ENCODE assay signal across 2 cellular contexts in the genomic region with DNA sequence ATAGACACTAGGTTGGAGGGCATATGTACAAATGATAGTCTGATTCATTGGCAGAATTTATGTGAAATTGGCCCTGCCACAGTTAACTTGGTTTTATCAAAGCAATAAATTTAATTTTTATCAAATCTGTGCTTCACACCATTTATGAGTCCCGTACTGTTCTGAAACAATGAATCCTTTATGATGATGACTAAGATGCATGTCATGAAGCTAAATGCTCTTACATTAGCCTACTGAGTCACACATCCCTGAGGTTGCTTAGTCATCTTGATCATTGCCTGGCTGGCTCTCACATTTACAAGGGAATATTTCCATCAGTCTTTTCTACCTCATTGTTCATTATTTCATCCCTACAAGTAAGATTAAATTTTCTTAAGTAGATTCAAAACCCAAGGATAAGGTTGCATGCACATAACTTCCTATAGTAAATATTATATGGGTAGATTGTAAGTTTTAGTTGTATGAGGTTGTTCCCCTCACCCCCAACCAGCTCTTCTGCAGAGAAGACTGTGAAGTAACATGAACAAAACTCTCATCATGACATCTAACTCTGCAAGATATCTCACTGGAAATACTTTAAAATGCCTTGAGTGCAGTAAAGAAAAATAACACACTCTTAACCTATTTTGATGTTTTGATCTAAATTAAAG.
A peak's percentile ranks its signal among the peaks of the same experiment; 100 is the strongest.
TF ChIP-seq lines count a peak whose summit lies in the region.

No MANE protein-coding gene starts in this region.

TF ChIP-seq in IMR-90, 13 proteins besides CTCF, POLR2A, EP300 and RAD21:
- TF ChIP-seq MAFK (IDR thresholded peaks at IDR 0.05; ENCODE audit: low read depth, low read length), result peak; percentile 53; the same call in 1 of the 2 replicates
- TF ChIP-seq NFE2L2 (IDR thresholded peaks at IDR 0.05; ENCODE audit: low read depth, low read length), result peak; percentile 84
- no peak for TF ChIP-seq CHD1 (IDR thresholded peaks at IDR 0.05; ENCODE audit: low read depth, low read length)
- TF ChIP-seq BHLHE40 (IDR thresholded peaks at IDR 0.05; ENCODE audit: low read depth, low read length), result peak; percentile 58; the same call in 1 of the 2 replicates
- no peak for TF ChIP-seq MXI1 (IDR thresholded peaks at IDR 0.05; ENCODE audit: borderline replicate concordance, low read depth, low read length)
- TF ChIP-seq FOS (IDR thresholded peaks at IDR 0.05; ENCODE audit: low read depth, low read length), result peak; percentile 99
- TF ChIP-seq CEBPB (IDR thresholded peaks at IDR 0.05; ENCODE audit: low read depth, low read length), result peak; percentile 73
- no peak for TF ChIP-seq RCOR1 (IDR thresholded peaks at IDR 0.05; ENCODE audit: insufficient replicate concordance, low read length)

TF ChIP-seq in K562, 482 proteins besides CTCF, POLR2A, EP300 and RAD21:
- peak; percentile 70 for TF ChIP-seq ARID1B (IDR thresholded peaks at IDR 0.05)
- TF ChIP-seq KDM5B (IDR thresholded peaks at IDR 0.05; ENCODE audit: insufficient replicate concordance, low read depth, low read length), result no peak
- peak; percentile 83 for TF ChIP-seq SMARCA4 (IDR thresholded peaks at IDR 0.05)
- peak; percentile 71 for TF ChIP-seq SMARCE1 (IDR thresholded peaks at IDR 0.05)
- TF ChIP-seq DPF2 (IDR thresholded peaks at IDR 0.05), result peak; percentile 58
- peak; percentile 88 for TF ChIP-seq JUND (IDR thresholded peaks at IDR 0.05; ENCODE audit: borderline replicate concordance, low read depth, low read length)
- TF ChIP-seq JUND (tag; IDR thresholded peaks at IDR 0.05; ENCODE audit: borderline replicate concordance, low read depth, low read length), result peak; percentile 85; the same call in 2 of the 3 replicates
- peak; percentile 67 for TF ChIP-seq MAFG (tag; conservative IDR thresholded peaks at IDR 0.05)
- TF ChIP-seq FOXM1 (IDR thresholded peaks at IDR 0.05; ENCODE audit: low read depth), result no peak
- TF ChIP-seq FOXM1 (CRISPR knock-in tag; IDR thresholded peaks at IDR 0.05; ENCODE audit: low read depth), result no peak
- no peak for TF ChIP-seq MTA2 (IDR thresholded peaks at IDR 0.05; ENCODE audit: low read depth)
- peak; percentile 36; the same call in 1 of the 2 replicates for TF ChIP-seq MAFF (IDR thresholded peaks at IDR 0.05; ENCODE audit: low read length)
- no peak for TF ChIP-seq NCOA1 (IDR thresholded peaks at IDR 0.05; ENCODE audit: low read depth)
- TF ChIP-seq C11orf30 (IDR thresholded peaks at IDR 0.05; ENCODE audit: low read depth), result peak; percentile 77
- TF ChIP-seq MAFK (IDR thresholded peaks at IDR 0.05; ENCODE audit: low read length), result peak; percentile 48; the same call in 1 of the 2 replicates
- no peak for TF ChIP-seq POLR2AphosphoS5 (IDR thresholded peaks at IDR 0.05; ENCODE audit: control insufficient read depth, insufficient read depth, low read depth, low read length)
- TF ChIP-seq ZNF75A (CRISPR knock-in tag; IDR thresholded peaks at IDR 0.05), result no peak
- no peak for TF ChIP-seq SRSF9 (IDR thresholded peaks at IDR 0.05; ENCODE audit: borderline replicate concordance, low read depth, low read length)
- TF ChIP-seq NFE2 (IDR thresholded peaks at IDR 0.05; ENCODE audit: low read depth), result peak; percentile 80
- TF ChIP-seq, protein P1, sequence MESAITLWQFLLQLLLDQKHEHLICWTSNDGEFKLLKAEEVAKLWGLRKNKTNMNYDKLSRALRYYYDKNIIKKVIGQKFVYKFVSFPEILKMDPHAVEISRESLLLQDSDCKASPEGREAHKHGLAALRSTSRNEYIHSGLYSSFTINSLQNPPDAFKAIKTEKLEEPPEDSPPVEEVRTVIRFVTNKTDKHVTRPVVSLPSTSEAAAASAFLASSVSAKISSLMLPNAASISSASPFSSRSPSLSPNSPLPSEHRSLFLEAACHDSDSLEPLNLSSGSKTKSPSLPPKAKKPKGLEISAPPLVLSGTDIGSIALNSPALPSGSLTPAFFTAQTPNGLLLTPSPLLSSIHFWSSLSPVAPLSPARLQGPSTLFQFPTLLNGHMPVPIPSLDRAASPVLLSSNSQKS (CRISPR knock-in tag; IDR thresholded peaks at IDR 0.05), result no peak
- 0 out of 2 replicates have a peak, but pooled peaks have one; percentile 43 for TF ChIP-seq ZNF175 (CRISPR knock-in tag; IDR thresholded peaks at IDR 0.05; ENCODE audit: low read depth)
- TF ChIP-seq ZNF316 (IDR thresholded peaks at IDR 0.05), result peak; percentile 73
- peak; percentile 72; the same call in 1 of the 2 replicates for TF ChIP-seq EHMT2 (IDR thresholded peaks at IDR 0.05)
- TF ChIP-seq KDM1A (IDR thresholded peaks at IDR 0.05), result peak; percentile 27 to 29; a peak in 2 of 4 replicates
- TF ChIP-seq, protein P2, sequence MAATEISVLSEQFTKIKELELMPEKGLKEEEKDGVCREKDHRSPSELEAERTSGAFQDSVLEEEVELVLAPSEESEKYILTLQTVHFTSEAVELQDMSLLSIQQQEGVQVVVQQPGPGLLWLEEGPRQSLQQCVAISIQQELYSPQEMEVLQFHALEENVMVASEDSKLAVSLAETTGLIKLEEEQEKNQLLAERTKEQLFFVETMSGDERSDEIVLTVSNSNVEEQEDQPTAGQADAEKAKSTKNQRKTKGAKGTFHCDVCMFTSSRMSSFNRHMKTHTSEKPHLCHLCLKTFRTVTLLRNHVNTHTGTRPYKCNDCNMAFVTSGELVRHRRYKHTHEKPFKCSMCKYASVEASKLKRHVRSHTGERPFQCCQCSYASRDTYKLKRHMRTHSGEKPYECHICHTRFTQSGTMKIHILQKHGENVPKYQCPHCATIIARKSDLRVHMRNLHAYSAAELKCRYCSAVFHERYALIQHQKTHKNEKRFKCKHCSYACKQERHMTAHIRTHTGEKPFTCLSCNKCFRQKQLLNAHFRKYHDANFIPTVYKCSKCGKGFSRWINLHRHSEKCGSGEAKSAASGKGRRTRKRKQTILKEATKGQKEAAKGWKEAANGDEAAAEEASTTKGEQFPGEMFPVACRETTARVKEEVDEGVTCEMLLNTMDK (IDR thresholded peaks at IDR 0.05; ENCODE audit: borderline replicate concordance, insufficient read depth, low read depth, low read length, poor library complexity, severe bottlenecking), result no peak
- peak; percentile 94 for TF ChIP-seq JUN (IDR thresholded peaks at IDR 0.05; ENCODE audit: borderline replicate concordance, low read depth, low read length)
- no peak for TF ChIP-seq JUN (CRISPR knock-in tag; IDR thresholded peaks at IDR 0.05; ENCODE audit: borderline replicate concordance)
- TF ChIP-seq SMARCC2 (IDR thresholded peaks at IDR 0.05; ENCODE audit: low read depth), result 0 out of 2 replicates have a peak, but pooled peaks have one; percentile 38
- TF ChIP-seq, protein P3, sequence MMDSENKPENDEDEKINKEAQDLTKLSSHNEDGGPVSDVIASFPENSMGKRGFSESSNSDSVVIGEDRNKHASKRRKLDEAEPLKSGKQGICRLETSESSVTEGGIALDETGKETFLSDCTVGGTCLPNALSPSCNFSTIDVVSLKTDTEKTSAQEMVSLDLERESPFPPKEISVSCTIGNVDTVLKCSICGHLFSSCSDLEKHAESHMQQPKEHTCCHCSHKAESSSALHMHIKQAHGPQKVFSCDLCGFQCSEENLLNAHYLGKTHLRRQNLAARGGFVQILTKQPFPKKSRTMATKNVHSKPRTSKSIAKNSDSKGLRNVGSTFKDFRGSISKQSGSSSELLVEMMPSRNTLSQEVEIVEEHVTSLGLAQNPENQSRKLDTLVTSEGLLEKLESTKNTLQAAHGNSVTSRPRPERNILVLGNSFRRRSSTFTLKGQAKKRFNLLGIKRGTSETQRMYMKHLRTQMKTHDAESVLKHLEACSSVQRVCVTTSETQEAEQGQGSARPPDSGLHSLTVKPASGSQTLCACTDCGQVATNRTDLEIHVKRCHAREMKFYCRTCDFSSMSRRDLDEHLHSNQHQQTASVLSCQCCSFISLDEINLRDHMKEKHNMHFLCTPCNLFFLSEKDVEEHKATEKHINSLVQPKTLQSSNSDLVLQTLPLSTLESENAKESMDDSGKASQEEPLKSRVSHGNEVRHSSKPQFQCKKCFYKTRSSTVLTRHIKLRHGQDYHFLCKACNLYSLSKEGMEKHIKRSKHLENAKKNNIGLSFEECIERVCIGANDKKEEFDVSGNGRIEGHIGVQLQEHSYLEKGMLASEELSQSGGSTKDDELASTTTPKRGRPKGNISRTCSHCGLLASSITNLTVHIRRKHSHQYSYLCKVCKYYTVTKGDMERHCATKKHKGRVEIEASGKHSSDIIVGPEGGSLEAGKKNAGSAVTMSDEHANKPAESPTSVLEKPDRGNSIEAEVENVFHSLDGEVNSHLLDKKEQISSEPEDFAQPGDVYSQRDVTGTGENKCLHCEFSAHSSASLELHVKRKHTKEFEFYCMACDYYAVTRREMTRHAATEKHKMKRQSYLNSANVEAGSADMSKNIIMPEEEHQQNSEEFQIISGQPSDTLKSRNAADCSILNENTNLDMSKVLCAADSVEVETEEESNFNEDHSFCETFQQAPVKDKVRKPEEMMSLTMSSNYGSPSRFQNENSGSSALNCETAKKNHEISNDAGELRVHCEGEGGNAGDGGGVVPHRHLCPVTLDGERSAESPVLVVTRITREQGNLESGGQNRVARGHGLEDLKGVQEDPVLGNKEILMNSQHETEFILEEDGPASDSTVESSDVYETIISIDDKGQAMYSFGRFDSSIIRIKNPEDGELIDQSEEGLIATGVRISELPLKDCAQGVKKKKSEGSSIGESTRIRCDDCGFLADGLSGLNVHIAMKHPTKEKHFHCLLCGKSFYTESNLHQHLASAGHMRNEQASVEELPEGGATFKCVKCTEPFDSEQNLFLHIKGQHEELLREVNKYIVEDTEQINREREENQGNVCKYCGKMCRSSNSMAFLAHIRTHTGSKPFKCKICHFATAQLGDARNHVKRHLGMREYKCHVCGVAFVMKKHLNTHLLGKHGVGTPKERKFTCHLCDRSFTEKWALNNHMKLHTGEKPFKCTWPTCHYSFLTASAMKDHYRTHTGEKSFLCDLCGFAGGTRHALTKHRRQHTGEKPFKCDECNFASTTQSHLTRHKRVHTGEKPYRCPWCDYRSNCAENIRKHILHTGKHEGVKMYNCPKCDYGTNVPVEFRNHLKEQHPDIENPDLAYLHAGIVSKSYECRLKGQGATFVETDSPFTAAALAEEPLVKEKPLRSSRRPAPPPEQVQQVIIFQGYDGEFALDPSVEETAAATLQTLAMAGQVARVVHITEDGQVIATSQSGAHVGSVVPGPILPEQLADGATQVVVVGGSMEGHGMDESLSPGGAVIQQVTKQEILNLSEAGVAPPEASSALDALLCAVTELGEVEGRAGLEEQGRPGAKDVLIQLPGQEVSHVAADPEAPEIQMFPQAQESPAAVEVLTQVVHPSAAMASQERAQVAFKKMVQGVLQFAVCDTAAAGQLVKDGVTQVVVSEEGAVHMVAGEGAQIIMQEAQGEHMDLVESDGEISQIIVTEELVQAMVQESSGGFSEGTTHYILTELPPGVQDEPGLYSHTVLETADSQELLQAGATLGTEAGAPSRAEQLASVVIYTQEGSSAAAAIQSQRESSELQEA (IDR thresholded peaks at IDR 0.05; ENCODE audit: low read depth), result no peak
- TF ChIP-seq TCFL5 (CRISPR knock-in tag; conservative IDR thresholded peaks at IDR 0.05), result no peak
- TF ChIP-seq TRIM24 (IDR thresholded peaks at IDR 0.05), result peak; percentile 62 to 75; a peak in 2 of 4 replicates
- TF ChIP-seq, protein P4, sequence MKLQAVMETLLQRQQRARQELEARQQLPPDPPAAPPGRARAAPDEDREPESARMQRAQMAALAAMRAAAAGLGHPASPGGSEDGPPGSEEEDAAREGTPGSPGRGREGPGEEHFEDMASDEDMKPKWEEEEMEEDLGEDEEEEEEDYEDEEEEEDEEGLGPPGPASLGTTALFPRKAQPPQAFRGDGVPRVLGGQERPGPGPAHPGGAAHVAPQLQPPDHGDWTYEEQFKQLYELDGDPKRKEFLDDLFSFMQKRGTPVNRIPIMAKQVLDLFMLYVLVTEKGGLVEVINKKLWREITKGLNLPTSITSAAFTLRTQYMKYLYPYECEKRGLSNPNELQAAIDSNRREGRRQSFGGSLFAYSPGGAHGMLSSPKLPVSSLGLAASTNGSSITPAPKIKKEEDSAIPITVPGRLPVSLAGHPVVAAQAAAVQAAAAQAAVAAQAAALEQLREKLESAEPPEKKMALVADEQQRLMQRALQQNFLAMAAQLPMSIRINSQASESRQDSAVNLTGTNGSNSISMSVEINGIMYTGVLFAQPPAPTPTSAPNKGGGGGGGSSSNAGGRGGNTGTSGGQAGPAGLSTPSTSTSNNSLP (IDR thresholded peaks at IDR 0.05; ENCODE audit: borderline replicate concordance, low read depth, low read length), result 0 out of 2 replicates have a peak, but pooled peaks have one; percentile 10
- TF ChIP-seq HEY1 (CRISPR knock-in tag; IDR thresholded peaks at IDR 0.05; ENCODE audit: borderline replicate concordance), result no peak
- TF ChIP-seq, protein P5, sequence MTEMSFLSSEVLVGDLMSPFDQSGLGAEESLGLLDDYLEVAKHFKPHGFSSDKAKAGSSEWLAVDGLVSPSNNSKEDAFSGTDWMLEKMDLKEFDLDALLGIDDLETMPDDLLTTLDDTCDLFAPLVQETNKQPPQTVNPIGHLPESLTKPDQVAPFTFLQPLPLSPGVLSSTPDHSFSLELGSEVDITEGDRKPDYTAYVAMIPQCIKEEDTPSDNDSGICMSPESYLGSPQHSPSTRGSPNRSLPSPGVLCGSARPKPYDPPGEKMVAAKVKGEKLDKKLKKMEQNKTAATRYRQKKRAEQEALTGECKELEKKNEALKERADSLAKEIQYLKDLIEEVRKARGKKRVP (CRISPR knock-in tag; IDR thresholded peaks at IDR 0.05), result no peak
- TF ChIP-seq FOSL1 (tag; conservative IDR thresholded peaks at IDR 0.05), result peak; percentile 99
- TF ChIP-seq FOS (IDR thresholded peaks at IDR 0.05; ENCODE audit: extremely low read depth, insufficient read length), result peak; percentile 64
- TF ChIP-seq, protein P6, sequence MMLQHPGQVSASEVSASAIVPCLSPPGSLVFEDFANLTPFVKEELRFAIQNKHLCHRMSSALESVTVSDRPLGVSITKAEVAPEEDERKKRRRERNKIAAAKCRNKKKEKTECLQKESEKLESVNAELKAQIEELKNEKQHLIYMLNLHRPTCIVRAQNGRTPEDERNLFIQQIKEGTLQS (IDR thresholded peaks at IDR 0.05), result peak; percentile 94
- TF ChIP-seq, protein P6 (CRISPR knock-in tag; conservative IDR thresholded peaks at IDR 0.05), result no peak
